ENCODE assay signal across 22 cellular contexts in genomic region chr6:34497411-34497810, GRCh38. TPM values are rescaled to one million over a fixed set of nuclear protein-coding genes. Genes with fewer than 3 reads are reported as not detected.
DNase-seq lines count a peak whose midpoint lies in the region; ATAC-seq and TF ChIP-seq lines count a peak whose summit lies in the region.
"Had no signal": no experiment of that assay in that cellular context is flagged by ENCODE, and none has a peak within 500 bp of the region (broad histone marks: within the 10 kb centered on the region; RNA-seq: fewer than 3 reads in every experiment).

No MANE protein-coding gene starts in this region.

- no peak for ATAC-seq in activated naive CD8-positive, alpha-beta T cell treated with anti-CD3 and anti-CD28 coated beads, Interleukin-2, amount 10 ng/mL, durations not matched to agents 7 days and 5 days (ENCODE audit: low read depth)
- ATAC-seq in activated naive CD8-positive, alpha-beta T cell treated with anti-CD3 and anti-CD28 coated beads, Interleukin-2, amount 50 U/mL, for 24 hours, result no peak
- ATAC-seq in RWPE2 (ENCODE audit: low read depth) (no peak), upper lobe of right lung (no peak), GM19463 (IDR thresholded peaks at IDR 0.05; ENCODE audit: unreplicated experiment) (no peak), GM18907 (IDR thresholded peaks at IDR 0.05; ENCODE audit: unreplicated experiment) (no peak)
- ATAC-seq: HCT116 had no signal

- no peak overlapping the region for H3K27ac Mint-ChIP-seq in activated naive CD8-positive, alpha-beta T cell treated with anti-CD3 and anti-CD28 coated beads, Interleukin-2, amount 10 ng/mL, durations not matched to agents 7 days and 5 days
- no peak overlapping the region for H3K27ac Mint-ChIP-seq in activated naive CD8-positive, alpha-beta T cell treated with anti-CD3 and anti-CD28 coated beads, Interleukin-2, amount 50 U/mL, for 24 hours
- H3K27ac Mint-ChIP-seq in neural progenitor cell, result no peak overlapping the region
- H3K27ac Mint-ChIP-seq: CD14-positive monocyte; CD4-positive, alpha-beta memory T cell; HFFc6 had no signal

- no peaks in the 10 kb centered on the region for H4K20me1 ChIP-seq in neural progenitor cell (ENCODE audit: low read depth)
- H4K20me1 ChIP-seq: BLaER1 had no signal

- POLR2A ChIA-PET in activated naive CD8-positive, alpha-beta T cell treated with anti-CD3 and anti-CD28 coated beads, Interleukin-2, amount 10 ng/mL, durations not matched to agents 7 days and 5 days (lab: Charles Lee), result no interaction called here

- no peaks in the 10 kb centered on the region for H3K4me1 ChIP-seq in RWPE2 (ENCODE audit: insufficient read depth, poor library complexity, severe bottlenecking)
- no peaks in the 10 kb centered on the region for H3K4me1 ChIP-seq in neural progenitor cell
- no peaks in the 10 kb centered on the region for H3K4me1 ChIP-seq in upper lobe of right lung
- H3K4me1 ChIP-seq: BLaER1 had no signal

- H3K9me3 ChIP-seq in RWPE2 (ENCODE audit: severe bottlenecking), result no peaks in the 10 kb centered on the region
- H3K9me3 ChIP-seq in neural progenitor cell (ENCODE audit: low read depth), result peaks cover 6% of the 10 kb centered on the region
- H3K9me3 ChIP-seq in upper lobe of right lung, result no peaks in the 10 kb centered on the region

- intact Hi-C loops in upper lobe of right lung (cut with DNase I), result no loop called here

- H3K9ac ChIP-seq in neural progenitor cell, result no peak overlapping the region
- H3K9ac ChIP-seq: BLaER1 had no signal

- no peaks in the 10 kb centered on the region for H3K27me3 ChIP-seq in RWPE2 (ENCODE audit: insufficient read depth, poor library complexity, severe bottlenecking)
- H3K27me3 ChIP-seq in neural progenitor cell, result no peaks in the 10 kb centered on the region
- H3K27me3 ChIP-seq in upper lobe of right lung, result no peaks in the 10 kb centered on the region
- H3K27me3 ChIP-seq: BLaER1 had no signal

- H3K36me3 ChIP-seq in RWPE2 (ENCODE audit: low read depth) (no peaks in the 10 kb centered on the region), neural progenitor cell (no peaks in the 10 kb centered on the region), upper lobe of right lung (no peaks in the 10 kb centered on the region)
- H3K36me3 ChIP-seq: BLaER1 had no signal

- H3K79me2 ChIP-seq in neural progenitor cell (ENCODE audit: low read depth), result no peaks in the 10 kb centered on the region

- no peak overlapping the region for H3K4me3 ChIP-seq in RWPE2 (ENCODE audit: severe bottlenecking)
- H3K4me3 ChIP-seq in neural progenitor cell, result no peak overlapping the region
- no peak overlapping the region for H3K4me3 ChIP-seq in upper lobe of right lung
- H3K4me3 ChIP-seq: BLaER1 had no signal

- H3K4me2 ChIP-seq in neural progenitor cell, result no peak overlapping the region
- H3K4me2 ChIP-seq: BLaER1 had no signal

- peaks cover 9% of the 10 kb centered on the region for H3K27me3 Mint-ChIP-seq in activated naive CD8-positive, alpha-beta T cell treated with anti-CD3 and anti-CD28 coated beads, Interleukin-2, amount 10 ng/mL, durations not matched to agents 7 days and 5 days
- no peaks in the 10 kb centered on the region for H3K27me3 Mint-ChIP-seq in activated naive CD8-positive, alpha-beta T cell treated with anti-CD3 and anti-CD28 coated beads, Interleukin-2, amount 50 U/mL, for 24 hours
- peaks cover 10% of the 10 kb centered on the region for H3K27me3 Mint-ChIP-seq in neural progenitor cell (ENCODE audit: insufficient read depth, low read depth)

- TF ChIP-seq CTCF in RWPE2 (IDR thresholded peaks at IDR 0.05; ENCODE audit: poor library complexity, severe bottlenecking), result no peak
- no peak for TF ChIP-seq CTCF in neural progenitor cell (IDR thresholded peaks at IDR 0.05)
- no peak for TF ChIP-seq CTCF in upper lobe of right lung (IDR thresholded peaks at IDR 0.05)

- peaks cover 2% of the 10 kb centered on the region for H3K9me3 Mint-ChIP-seq in activated naive CD8-positive, alpha-beta T cell treated with anti-CD3 and anti-CD28 coated beads, Interleukin-2, amount 10 ng/mL, durations not matched to agents 7 days and 5 days
- no peaks in the 10 kb centered on the region for H3K9me3 Mint-ChIP-seq in activated naive CD8-positive, alpha-beta T cell treated with anti-CD3 and anti-CD28 coated beads, Interleukin-2, amount 50 U/mL, for 24 hours
- peaks cover 20% of the 10 kb centered on the region for H3K9me3 Mint-ChIP-seq in neural progenitor cell

- H3K27ac ChIP-seq in RWPE2 (ENCODE audit: poor library complexity, severe bottlenecking) (no peak overlapping the region), neural progenitor cell (no peak overlapping the region), upper lobe of right lung (no peak overlapping the region)
- H3K27ac ChIP-seq: BLaER1 had no signal

- peak; percentile 6 for DNase-seq in activated naive CD8-positive, alpha-beta T cell treated with anti-CD3 and anti-CD28 coated beads, Interleukin-2, amount 10 ng/mL, durations not matched to agents 7 days and 5 days
- no peak for DNase-seq in activated naive CD8-positive, alpha-beta T cell treated with anti-CD3 and anti-CD28 coated beads, Interleukin-2, amount 50 U/mL, for 24 hours
- DNase-seq in RWPE2 (ENCODE audit: low spot score), result peak; percentile 38
- no peak for DNase-seq in neural progenitor cell (ENCODE audit: low spot score)
- DNase-seq in upper lobe of right lung, result peak; percentile 46
- DNase-seq in GOT3 (lab: John Stamatoyannopoulos, UW), result no peak
- DNase-seq: 8988T; Calu3; CD4-positive, alpha-beta memory T cell; DMS53; DND-41; EL; HFFc6; IMR-90; KBM-7 had no signal

- H3K4me1 Mint-ChIP-seq in activated naive CD8-positive, alpha-beta T cell treated with anti-CD3 and anti-CD28 coated beads, Interleukin-2, amount 10 ng/mL, durations not matched to agents 7 days and 5 days, result no peaks in the 10 kb centered on the region
- no peaks in the 10 kb centered on the region for H3K4me1 Mint-ChIP-seq in activated naive CD8-positive, alpha-beta T cell treated with anti-CD3 and anti-CD28 coated beads, Interleukin-2, amount 50 U/mL, for 24 hours
- H3K4me1 Mint-ChIP-seq in neural progenitor cell, result no peaks in the 10 kb centered on the region
- H3K4me1 Mint-ChIP-seq: CD14-positive monocyte; CD4-positive, alpha-beta memory T cell had no signal

- no peak overlapping the region for H3K4me3 Mint-ChIP-seq in activated naive CD8-positive, alpha-beta T cell treated with anti-CD3 and anti-CD28 coated beads, Interleukin-2, amount 10 ng/mL, durations not matched to agents 7 days and 5 days
- H3K4me3 Mint-ChIP-seq in activated naive CD8-positive, alpha-beta T cell treated with anti-CD3 and anti-CD28 coated beads, Interleukin-2, amount 50 U/mL, for 24 hours, result no peak overlapping the region
- peak overlapping the region; percentile 12 for H3K4me3 Mint-ChIP-seq in neural progenitor cell
- H3K4me3 Mint-ChIP-seq: CD4-positive, alpha-beta memory T cell; HFFc6 had no signal

- no peaks in the 10 kb centered on the region for H3K36me3 Mint-ChIP-seq in activated naive CD8-positive, alpha-beta T cell treated with anti-CD3 and anti-CD28 coated beads, Interleukin-2, amount 10 ng/mL, durations not matched to agents 7 days and 5 days
- H3K36me3 Mint-ChIP-seq in activated naive CD8-positive, alpha-beta T cell treated with anti-CD3 and anti-CD28 coated beads, Interleukin-2, amount 50 U/mL, for 24 hours (ENCODE audit: low read depth), result no peaks in the 10 kb centered on the region
- no peaks in the 10 kb centered on the region for H3K36me3 Mint-ChIP-seq in neural progenitor cell
- H3K36me3 Mint-ChIP-seq: CD14-positive monocyte; CD4-positive, alpha-beta memory T cell had no signal

- H2AFZ ChIP-seq in neural progenitor cell (replicated peaks), result no peak overlapping the region

- H3F3A ChIP-seq in neural progenitor cell (ENCODE audit: low read depth), result no peaks in the 10 kb centered on the region

RNA-seq across cellular contexts. Expression of gene PACSIN1, which starts 31.5 kb away (rescaled TPM):
- 1 to 10 TPM; 3.1 to 4.5 TPM for total RNA-seq in activated naive CD8-positive, alpha-beta T cell treated with anti-CD3 and anti-CD28 coated beads, Interleukin-2, amount 10 ng/mL, durations not matched to agents 7 days and 5 days
- 0.41 and 1.8 TPM in 2 replicates for total RNA-seq in neural progenitor cell (ENCODE audit: low replicate concordance)
- total RNA-seq in upper lobe of right lung, result not detected
- total RNA-seq: A673, H4, HFFc6, IMR-90 had no signal

RNA-seq across cellular contexts. Expression of gene SPDEF, which starts 58.7 kb away (rescaled TPM):
- total RNA-seq in activated naive CD8-positive, alpha-beta T cell treated with anti-CD3 and anti-CD28 coated beads, Interleukin-2, amount 10 ng/mL, durations not matched to agents 7 days and 5 days, result not detected
- total RNA-seq in neural progenitor cell (ENCODE audit: low replicate concordance), result 0.50 TPM in 1 of 2 replicates, not detected in the other
- total RNA-seq in upper lobe of right lung, result 1.3 TPM
- total RNA-seq: A673; CD4-positive, alpha-beta memory T cell; H4; HFFc6; IMR-90 had no signal

Comparison
In these comparisons a context has a peak if more than half of its experiments do, and no peak if none do; other contexts are left out.
1. DNase-seq: peak in activated naive CD8-positive, alpha-beta T cell treated with anti-CD3 and anti-CD28 coated beads, Interleukin-2, amount 10 ng/mL, durations not matched to agents 7 days and 5 days (single experiment), RWPE2 (single experiment) and upper lobe of right lung (single experiment); none in activated naive CD8-positive, alpha-beta T cell treated with anti-CD3 and anti-CD28 coated beads, Interleukin-2, amount 50 U/mL, for 24 hours (single experiment), neural progenitor cell (single experiment) and GOT3 (single experiment).